ENCODE assay signal across 19 cellular contexts in genomic region chr20:56909918-56910714, GRCh38.
"Had no signal": no experiment of that assay in that cellular context is flagged by ENCODE, and none has a peak within 500 bp of the region (broad histone marks: within the 10 kb centered on the region; RNA-seq: fewer than 3 reads in every experiment).

No MANE protein-coding gene starts in this region.

- H3K36me3 ChIP-seq: colonic mucosa, heart right ventricle, stomach, thoracic aorta, transverse colon had no signal

- H3K27ac Mint-ChIP-seq: naive thymus-derived CD8-positive, alpha-beta T cell had no signal

- H3K9me3 ChIP-seq: colonic mucosa, mucosa of descending colon, thoracic aorta, transverse colon had no signal

- H3K27ac ChIP-seq: colonic mucosa, heart right ventricle, stomach, thoracic aorta, transverse colon had no signal

- H3K9me3 Mint-ChIP-seq: naive thymus-derived CD8-positive, alpha-beta T cell had no signal

- H3K27me3 ChIP-seq: colonic mucosa, transverse colon had no signal

- ATAC-seq: heart right ventricle; left lobe of liver; mucosa of descending colon; naive thymus-derived CD8-positive, alpha-beta T cell; right cardiac atrium had no signal

- H3K4me1 ChIP-seq: colonic mucosa, heart right ventricle, transverse colon had no signal

- DNase-seq: colonic mucosa; dermis blood vessel endothelial cell; erythroblast; foreskin melanocyte; heart right ventricle; hypothalamus; kidney glomerular epithelial cell; mammary epithelial cell; mucosa of descending colon; naive thymus-derived CD8-positive, alpha-beta T cell; right cardiac atrium; small intestine; stimulated activated CD4-positive, alpha-beta T cell treated with anti-CD3 and anti-CD28 coated beads, Interleukin-12 subunit alpha, Interleukin-12 subunit beta, amount 100 ng/mL, for 4 hours; stimulated activated naive CD4-positive, alpha-beta T cell; stomach; substantia nigra; transverse colon had no signal

- H3K4me3 Mint-ChIP-seq: naive thymus-derived CD8-positive, alpha-beta T cell had no signal

- H3K36me3 Mint-ChIP-seq: naive thymus-derived CD8-positive, alpha-beta T cell had no signal

- H3K4me3 ChIP-seq: colonic mucosa, heart right ventricle, mucosa of descending colon, stomach, thoracic aorta, transverse colon had no signal
